22 cellular contexts compared by ENCODE assay signal in genomic region chr20:51508780-51509179, GRCh38. TPM values are rescaled to one million over a fixed set of nuclear protein-coding genes. Genes with fewer than 3 reads are reported as not detected.
A peak's percentile ranks its signal among the peaks of the same experiment; 100 is the strongest.
DNase-seq lines count a peak whose midpoint lies in the region; ATAC-seq and TF ChIP-seq lines count a peak whose summit lies in the region.
"Had no signal": no experiment of that assay in that cellular context is flagged by ENCODE, and none has a peak within 500 bp of the region (broad histone marks: within the 10 kb centered on the region; RNA-seq: fewer than 3 reads in every experiment).

No MANE protein-coding gene starts in this region.

- H3K36me3 Mint-ChIP-seq in activated T-cell treated with anti-CD3 and anti-CD28 coated beads, Interleukin-2, amount 50 U/mL, for 24 hours (ENCODE audit: low read depth), result peaks cover 93% of the 10 kb centered on the region
- H3K36me3 Mint-ChIP-seq in activated T-cell treated with anti-CD3 and anti-CD28 coated beads, Interleukin-2, amount 50 U/mL, for 4 hours (ENCODE audit: insufficient read depth), result peaks cover 54% of the 10 kb centered on the region
- H3K36me3 Mint-ChIP-seq in CD4-positive, alpha-beta T cell (ENCODE audit: low read depth), result peaks cover 89% of the 10 kb centered on the region
- peaks cover 68% of the 10 kb centered on the region for H3K36me3 Mint-ChIP-seq in activated T-helper 1 cell treated with anti-CD3 and anti-CD28 coated beads, Interleukin-12 subunit alpha, Interleukin-12 subunit beta, Interleukin-2, Interleukin-4 antibody, amounts not matched to agents 30 ng/mL and 10 ng/mL and 1 ng/mL, durations not matched to agents 14 hours and 24 hours and 36 hours (ENCODE audit: low read depth)
- peaks cover 0 to 59% (median 28%) of the 10 kb centered on the region in 3 donors for H3K36me3 Mint-ChIP-seq in naive thymus-derived CD8-positive, alpha-beta T cell

- H3K4me1 Mint-ChIP-seq in activated T-cell treated with anti-CD3 and anti-CD28 coated beads, Interleukin-2, amount 50 U/mL, for 24 hours (ENCODE audit: low read depth), result peaks cover 70% of the 10 kb centered on the region
- peaks cover 71% of the 10 kb centered on the region for H3K4me1 Mint-ChIP-seq in activated T-cell treated with anti-CD3 and anti-CD28 coated beads, Interleukin-2, amount 50 U/mL, for 4 hours (ENCODE audit: low read depth)
- peaks cover 67% of the 10 kb centered on the region for H3K4me1 Mint-ChIP-seq in CD4-positive, alpha-beta T cell (ENCODE audit: low read depth)
- H3K4me1 Mint-ChIP-seq in activated T-helper 1 cell treated with anti-CD3 and anti-CD28 coated beads, Interleukin-12 subunit alpha, Interleukin-12 subunit beta, Interleukin-2, Interleukin-4 antibody, amounts not matched to agents 30 ng/mL and 10 ng/mL and 1 ng/mL, durations not matched to agents 14 hours and 24 hours and 36 hours (ENCODE audit: low read depth), result peaks cover 47% of the 10 kb centered on the region
- H3K4me1 Mint-ChIP-seq in naive thymus-derived CD8-positive, alpha-beta T cell, result peaks cover 34 to 86% (median 58%) of the 10 kb centered on the region in 4 donors

- no peaks in the 10 kb centered on the region for H3K27me3 Mint-ChIP-seq in activated T-cell treated with anti-CD3 and anti-CD28 coated beads, Interleukin-2, amount 50 U/mL, for 24 hours
- no peaks in the 10 kb centered on the region for H3K27me3 Mint-ChIP-seq in activated T-cell treated with anti-CD3 and anti-CD28 coated beads, Interleukin-2, amount 50 U/mL, for 4 hours (ENCODE audit: low read depth)
- H3K27me3 Mint-ChIP-seq in CD4-positive, alpha-beta T cell, result no peaks in the 10 kb centered on the region
- no peaks in the 10 kb centered on the region for H3K27me3 Mint-ChIP-seq in activated T-helper 1 cell treated with anti-CD3 and anti-CD28 coated beads, Interleukin-12 subunit alpha, Interleukin-12 subunit beta, Interleukin-2, Interleukin-4 antibody, amounts not matched to agents 30 ng/mL and 10 ng/mL and 1 ng/mL, durations not matched to agents 14 hours and 24 hours and 36 hours (ENCODE audit: insufficient read depth)
- no peaks in the 10 kb centered on the region for H3K27me3 Mint-ChIP-seq in naive thymus-derived CD8-positive, alpha-beta T cell

- no peaks in the 10 kb centered on the region for H3K27me3 ChIP-seq in CD4-positive, alpha-beta T cell (ENCODE audit: control insufficient read depth, insufficient read depth, low read length)
- H3K27me3 ChIP-seq: neutrophil had no signal

- CTCF ChIA-PET in CD4-positive, alpha-beta T cell (lab: Charles Lee), result no interaction called here
- CTCF ChIA-PET in GM10248 (lab: Yijun Ruan, JAX), result interaction anchor here (1.0 to 2.0 kb wide), 3 partner anchors 8 to 86 kb away, joined by 3 to 8 read pairs (median 3); no protein-coding TSS in a partner anchor

- peak overlapping the region; percentile 41 for H3K27ac Mint-ChIP-seq in activated T-cell treated with anti-CD3 and anti-CD28 coated beads, Interleukin-2, amount 50 U/mL, for 24 hours
- H3K27ac Mint-ChIP-seq in CD4-positive, alpha-beta T cell, result peak overlapping the region; percentile 84
- peak overlapping the region; percentile 31 for H3K27ac Mint-ChIP-seq in activated T-helper 1 cell treated with anti-CD3 and anti-CD28 coated beads, Interleukin-12 subunit alpha, Interleukin-12 subunit beta, Interleukin-2, Interleukin-4 antibody, amounts not matched to agents 30 ng/mL and 10 ng/mL and 1 ng/mL, durations not matched to agents 14 hours and 24 hours and 36 hours
- H3K27ac Mint-ChIP-seq in naive thymus-derived CD8-positive, alpha-beta T cell, result peak overlapping the region in 8 of 10 donors; percentile 14 to 65 (median 44)
- H3K27ac Mint-ChIP-seq: CD14-positive monocyte had no signal

- H3K9me3 ChIP-seq in CD4-positive, alpha-beta T cell (ENCODE audit: control insufficient read depth, low read length), result no peaks in the 10 kb centered on the region
- H3K9me3 ChIP-seq: neutrophil, psoas muscle, SJCRH30 had no signal

- no peak overlapping the region for H3K27ac ChIP-seq in CD4-positive, alpha-beta T cell (ENCODE audit: low read depth, low read length)
- H3K27ac ChIP-seq: epithelial cell of prostate, neutrophil, SJCRH30 had no signal

- H3K9me3 Mint-ChIP-seq in activated T-cell treated with anti-CD3 and anti-CD28 coated beads, Interleukin-2, amount 50 U/mL, for 24 hours, result no peaks in the 10 kb centered on the region
- no peaks in the 10 kb centered on the region for H3K9me3 Mint-ChIP-seq in activated T-cell treated with anti-CD3 and anti-CD28 coated beads, Interleukin-2, amount 50 U/mL, for 4 hours
- H3K9me3 Mint-ChIP-seq in CD4-positive, alpha-beta T cell, result no peaks in the 10 kb centered on the region
- H3K9me3 Mint-ChIP-seq in activated T-helper 1 cell treated with anti-CD3 and anti-CD28 coated beads, Interleukin-12 subunit alpha, Interleukin-12 subunit beta, Interleukin-2, Interleukin-4 antibody, amounts not matched to agents 30 ng/mL and 10 ng/mL and 1 ng/mL, durations not matched to agents 14 hours and 24 hours and 36 hours, result no peaks in the 10 kb centered on the region
- no peaks in the 10 kb centered on the region for H3K9me3 Mint-ChIP-seq in naive thymus-derived CD8-positive, alpha-beta T cell
- H3K9me3 Mint-ChIP-seq: CD14-positive monocyte had no signal

- POLR2A ChIA-PET in CD4-positive, alpha-beta T cell (lab: Charles Lee), result interaction anchor here (0.9 to 7.2 kb wide), 2 partner anchors 8 to 33 kb away, joined by 3 to 87 read pairs; no protein-coding TSS in a partner anchor
- POLR2A ChIA-PET in naive thymus-derived CD8-positive, alpha-beta T cell (lab: Charles Lee), result no interaction called here
- POLR2A ChIA-PET in GM10248 (lab: Yijun Ruan, JAX), result no interaction called here

- DNase-seq in activated T-cell treated with anti-CD3 and anti-CD28 coated beads, Interleukin-2, amount 50 U/mL, for 24 hours, result no peak
- DNase-seq in activated T-cell treated with anti-CD3 and anti-CD28 coated beads, Interleukin-2, amount 50 U/mL, for 4 hours, result no peak
- no peak for DNase-seq in CD4-positive, alpha-beta T cell
- no peak for DNase-seq in activated T-helper 1 cell treated with anti-CD3 and anti-CD28 coated beads, Interleukin-12 subunit alpha, Interleukin-12 subunit beta, Interleukin-2, Interleukin-4 antibody, amounts not matched to agents 30 ng/mL and 10 ng/mL and 1 ng/mL, durations not matched to agents 14 hours and 24 hours and 36 hours (ENCODE audit: low spot score)
- no peak for DNase-seq in naive thymus-derived CD8-positive, alpha-beta T cell
- no peak for DNase-seq in GM10248 (ENCODE audit: extremely low spot score)
- DNase-seq: activated CD4-positive, alpha-beta T cell treated with anti-CD3 and anti-CD28 coated beads for 48 hours; activated gamma-delta T cell; cerebellar nuclear complex; HCEC 1CT; NCI-H1092; NCI-H187; NCI-H524; psoas muscle; SJCRH30; stimulated activated CD8-positive, alpha-beta memory T cell treated with anti-CD3 and anti-CD28 coated beads, Interleukin-4, amount 100 ng/mL, for 48 hours had no signal

- no peak overlapping the region for H3K4me3 Mint-ChIP-seq in activated T-cell treated with anti-CD3 and anti-CD28 coated beads, Interleukin-2, amount 50 U/mL, for 24 hours
- no peak overlapping the region for H3K4me3 Mint-ChIP-seq in activated T-cell treated with anti-CD3 and anti-CD28 coated beads, Interleukin-2, amount 50 U/mL, for 4 hours
- H3K4me3 Mint-ChIP-seq in CD4-positive, alpha-beta T cell, result no peak overlapping the region
- H3K4me3 Mint-ChIP-seq in activated T-helper 1 cell treated with anti-CD3 and anti-CD28 coated beads, Interleukin-12 subunit alpha, Interleukin-12 subunit beta, Interleukin-2, Interleukin-4 antibody, amounts not matched to agents 30 ng/mL and 10 ng/mL and 1 ng/mL, durations not matched to agents 14 hours and 24 hours and 36 hours, result no peak overlapping the region
- H3K4me3 Mint-ChIP-seq in naive thymus-derived CD8-positive, alpha-beta T cell, result no peak overlapping the region
- H3K4me3 Mint-ChIP-seq: CD14-positive monocyte had no signal

- ATAC-seq in activated T-cell treated with anti-CD3 and anti-CD28 coated beads, Interleukin-2, amount 50 U/mL, for 4 hours, result no peak
- ATAC-seq in CD4-positive, alpha-beta T cell (ENCODE audit: poor library complexity), result no peak
- ATAC-seq in naive thymus-derived CD8-positive, alpha-beta T cell, result no peak
- ATAC-seq in GM19023 (IDR thresholded peaks at IDR 0.05; ENCODE audit: unreplicated experiment) (no peak), HG02763 (IDR thresholded peaks at IDR 0.05; ENCODE audit: unreplicated experiment) (no peak)
- ATAC-seq: Panc1, psoas muscle had no signal

- TF ChIP-seq CTCF in CD4-positive, alpha-beta T cell (IDR thresholded peaks at IDR 0.05), result no peak
- no peak for TF ChIP-seq CTCF in GM10248 (IDR thresholded peaks at IDR 0.05; ENCODE audit: control extremely low read depth, extremely low read depth, low read depth, missing control alignments)

- intact Hi-C loops in CD4-positive, alpha-beta T cell (cut with DNase I, micrococcal nuclease), result no loop called here
- intact Hi-C loops in activated T-helper 1 cell treated with anti-CD3 and anti-CD28 coated beads, Interleukin-12 subunit alpha, Interleukin-12 subunit beta, Interleukin-2, Interleukin-4 antibody, amounts not matched to agents 30 ng/mL and 10 ng/mL and 1 ng/mL, durations not matched to agents 14 hours and 24 hours and 36 hours (cut with micrococcal nuclease), result no loop called here

RNA-seq across cellular contexts. Expression of gene NFATC2, which starts 33.7 kb away (rescaled TPM):
- total RNA-seq in activated T-cell treated with anti-CD3 and anti-CD28 coated beads, Interleukin-2, amount 50 U/mL, for 4 hours, result 10 to 100 TPM; 48.3 to 51.4 (median 48.9) TPM
- total RNA-seq in CD4-positive, alpha-beta T cell, result 10 to 100 TPM; 32.5 to 33.2 TPM
- total RNA-seq in activated T-helper 1 cell treated with anti-CD3 and anti-CD28 coated beads, Interleukin-12 subunit alpha, Interleukin-12 subunit beta, Interleukin-2, Interleukin-4 antibody, amounts not matched to agents 30 ng/mL and 10 ng/mL and 1 ng/mL, durations not matched to agents 14 hours and 24 hours and 36 hours, result 84.0 and 86.4 TPM in 2 replicates
- 10 to 100 TPM; 34.0 to 36.3 TPM for total RNA-seq in naive thymus-derived CD8-positive, alpha-beta T cell
- polyA plus RNA-seq in naive thymus-derived CD8-positive, alpha-beta T cell, result 10 to 100 TPM; 14.5 to 23.8 (median 14.5) TPM
- total RNA-seq: SJCRH30 had no signal

Comparison
In these comparisons a context has a peak if more than half of its experiments do, and no peak if none do; other contexts are left out.
1. H3K27ac Mint-ChIP-seq: peak in every context shown above with its lines; median percentile 84 in CD4-positive, alpha-beta T cell; 44 in naive thymus-derived CD8-positive, alpha-beta T cell; 41 in activated T-cell treated with anti-CD3 and anti-CD28 coated beads, Interleukin-2, amount 50 U/mL, for 24 hours; 31 in activated T-helper 1 cell treated with anti-CD3 and anti-CD28 coated beads, Interleukin-12 subunit alpha, Interleukin-12 subunit beta, Interleukin-2, Interleukin-4 antibody, amounts not matched to agents 30 ng/mL and 10 ng/mL and 1 ng/mL, durations not matched to agents 14 hours and 24 hours and 36 hours.